ENCODE assay signal across 10 cellular contexts in genomic region chr4:122150896-122151295, GRCh38. TPM values are rescaled to one million over a fixed set of nuclear protein-coding genes. Genes with fewer than 3 reads are reported as not detected.
DNase-seq lines count a peak whose midpoint lies in the region; ATAC-seq lines count a peak whose summit lies in the region.
"Had no signal": no experiment of that assay in that cellular context is flagged by ENCODE, and none has a peak within 500 bp of the region (broad histone marks: within the 10 kb centered on the region; RNA-seq: fewer than 3 reads in every experiment).

No MANE protein-coding gene starts in this region.

- H3K4me1 Mint-ChIP-seq in T-helper 1 cell treated with Interleukin-12 subunit alpha and Interleukin-12 subunit beta and Interleukin-4 antibody, amounts not matched to agents 30 μg/mL and 1 μg/mL, for 36 hours (ENCODE audit: low read depth): peaks cover 33% of the 10 kb centered on the region

- H3K9ac ChIP-seq in stomach smooth muscle (ENCODE audit: low read length in 2 of 2): no peak overlapping the region

- no peaks in the 10 kb centered on the region for H3K9me3 Mint-ChIP-seq in T-helper 1 cell treated with Interleukin-12 subunit alpha and Interleukin-12 subunit beta and Interleukin-4 antibody, amounts not matched to agents 30 μg/mL and 1 μg/mL, for 36 hours

- peaks cover 11% of the 10 kb centered on the region for H3K36me3 Mint-ChIP-seq in T-helper 1 cell treated with Interleukin-12 subunit alpha and Interleukin-12 subunit beta and Interleukin-4 antibody, amounts not matched to agents 30 μg/mL and 1 μg/mL, for 36 hours (ENCODE audit: low read depth)

- H3K4me3 ChIP-seq in SJCRH30: peak overlapping the region; percentile 94; the same call in 1 of the 2 replicates
- H3K4me3 ChIP-seq in stomach smooth muscle (ENCODE audit: low read length in 2 of 2): peak overlapping the region; percentile 91 to 92

- H3K9me3 ChIP-seq in SJCRH30 (replicated peaks) (no peaks in the 10 kb centered on the region), stomach smooth muscle (ENCODE audit: control insufficient read depth in 2 of 2, low read length in 2 of 2) (no peaks in the 10 kb centered on the region)

- H3K36me3 ChIP-seq in SJCRH30 (0 out of 2 replicates have a peak, but pooled peaks cover 1% of the 10 kb centered on the region), stomach smooth muscle (ENCODE audit: control insufficient read depth in 2 of 2, insufficient read depth in 2 of 2, low read length in 2 of 2) (peaks cover 0 to 3% of the 10 kb centered on the region in 2 donors)
- H3K36me3 ChIP-seq: brain microvascular endothelial cell had no signal

- no peak for ATAC-seq in HG03108 (IDR thresholded peaks at IDR 0.05; ENCODE audit: unreplicated experiment)

- DNase-seq in T-helper 1 cell (no peak), SJCRH30 (no peak), germinal center (ENCODE audit: low spot score) (peak; percentile 23), cerebellar nuclear complex (lab: John Stamatoyannopoulos, UW) (no peak), retina (no peak)
- DNase-seq: 8988T, brain microvascular endothelial cell had no signal

- H3K27ac ChIP-seq in SJCRH30 (no peak overlapping the region), stomach smooth muscle (ENCODE audit: low read length) (no peak overlapping the region)
- H3K27ac ChIP-seq: brain microvascular endothelial cell had no signal

- H3K4me1 ChIP-seq in SJCRH30 (no peaks in the 10 kb centered on the region), stomach smooth muscle (ENCODE audit: control insufficient read depth, insufficient read depth, low read length) (peaks cover 4% of the 10 kb centered on the region)

- no peaks in the 10 kb centered on the region for H3K27me3 Mint-ChIP-seq in T-helper 1 cell treated with Interleukin-12 subunit alpha and Interleukin-12 subunit beta and Interleukin-4 antibody, amounts not matched to agents 30 μg/mL and 1 μg/mL, for 36 hours (ENCODE audit: low read depth)

- H3K27ac Mint-ChIP-seq in T-helper 1 cell treated with Interleukin-12 subunit alpha and Interleukin-12 subunit beta and Interleukin-4 antibody, amounts not matched to agents 30 μg/mL and 1 μg/mL, for 36 hours: peak overlapping the region; percentile 97

- H3K27me3 ChIP-seq in SJCRH30: no peaks in the 10 kb centered on the region
- peaks cover 0 to under 1% of the 10 kb centered on the region in 2 donors for H3K27me3 ChIP-seq in stomach smooth muscle (ENCODE audit: control insufficient read depth in 1 of 2, insufficient read depth in 2 of 2, low read length in 2 of 2)
- H3K27me3 ChIP-seq: brain microvascular endothelial cell had no signal

- H3K4me3 Mint-ChIP-seq in T-helper 1 cell treated with Interleukin-12 subunit alpha and Interleukin-12 subunit beta and Interleukin-4 antibody, amounts not matched to agents 30 μg/mL and 1 μg/mL, for 36 hours: peak overlapping the region; percentile 94

RNA-seq across cellular contexts. Expression of gene BLTP1, which starts 1.2 kb away (rescaled TPM):
- total RNA-seq in SJCRH30 (2014; rRNA removed; shearing (Covaris generic)): 39.0 and 46.9 TPM in 2 replicates
